1 cellular context compared by ENCODE assay signal in genomic region chr11:61054927-61055562, GRCh38.
TF ChIP-seq lines count a peak whose summit lies in the region.

No MANE protein-coding gene starts in this region.

TF ChIP-seq in GM23338, 12 proteins besides CTCF, POLR2A, EP300 and RAD21:
- TF ChIP-seq ZNF462 (CRISPR knock-in tag; IDR thresholded peaks at IDR 0.05) (no peak), ZNF114 (CRISPR knock-in tag; IDR thresholded peaks at IDR 0.05) (no peak), STAT1 (IDR thresholded peaks at IDR 0.05; ENCODE audit: unreplicated experiment) (no peak), POLR2AphosphoS5 (IDR thresholded peaks at IDR 0.05; ENCODE audit: low read depth) (no peak), NANOG (IDR thresholded peaks at IDR 0.05; ENCODE audit: borderline replicate concordance) (no peak)
